Comparison of ENCODE assay signal across 33 cellular contexts in the genomic region with DNA sequence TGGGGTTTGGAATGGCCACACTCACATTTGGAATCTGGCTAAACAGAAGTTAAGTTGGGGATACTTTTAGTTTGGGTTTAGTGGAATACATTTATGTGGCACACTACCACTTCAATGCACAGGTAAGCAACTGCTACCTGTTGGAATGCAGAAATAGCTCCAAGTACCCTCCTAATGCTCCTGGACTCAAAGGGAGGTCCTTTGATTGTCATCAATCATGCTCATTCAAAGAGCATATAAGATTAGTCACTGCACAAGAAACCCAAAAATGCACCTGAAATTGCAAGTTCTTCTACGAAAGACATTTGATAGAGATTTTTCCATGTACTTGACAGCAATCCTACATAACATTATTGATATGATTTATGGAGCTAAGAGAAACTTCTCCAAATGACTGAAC.
"Had no signal": no experiment of that assay in that cellular context is flagged by ENCODE, and none has a peak within 500 bp of the region (broad histone marks: within the 10 kb centered on the region; RNA-seq: fewer than 3 reads in every experiment).

No MANE protein-coding gene starts in this region.

- H3K9me3 ChIP-seq: adrenal gland had no signal

- H3K36me3 ChIP-seq: adrenal gland, ascending aorta, brain microvascular endothelial cell, breast epithelium, cardiac muscle cell had no signal

- H3K27ac ChIP-seq: adrenal gland, ascending aorta, body of pancreas, brain microvascular endothelial cell, breast epithelium, cardiac muscle cell had no signal

- H3K27me3 ChIP-seq: adrenal gland, ascending aorta, body of pancreas, brain microvascular endothelial cell, breast epithelium, cardiac muscle cell had no signal

- H3K4me1 ChIP-seq: adrenal gland, ascending aorta, body of pancreas, breast epithelium had no signal

- H3K4me3 ChIP-seq: adrenal gland, ascending aorta, body of pancreas, breast epithelium, cardiac muscle cell had no signal

- FAIRE-seq: astrocyte, bronchial epithelial cell had no signal

- DNase-seq: activated effector memory CD4-positive, alpha-beta T cell treated with anti-CD3 and anti-CD28 coated beads, Interleukin-2, amount 50 U/mL, for 16 hours; activated effector memory CD4-positive, alpha-beta T cell treated with Interleukin-2 at 50 U/mL for 16 hours; activated gamma-delta T cell; activated gamma-delta T cell treated with Interleukin-2 at 50 U/mL for 16 hours; activated naive CD4-positive, alpha-beta T cell; activated naive CD4-positive, alpha-beta T cell treated with anti-CD3 and anti-CD28 coated beads for 36 hours; activated naive CD4-positive, alpha-beta T cell treated with anti-CD3 and anti-CD28 coated beads, Interleukin-2, amount 10 ng/mL, durations not matched to agents 7 days and 5 days; activated naive CD4-positive, alpha-beta T cell treated with anti-CD3 and anti-CD28 coated beads, Interleukin-2, amount 50 U/mL, for 16 hours; activated naive CD4-positive, alpha-beta T cell treated with Interleukin-2 at 50 U/mL for 16 hours; activated naive CD8-positive, alpha-beta T cell treated with anti-CD3 and anti-CD28 coated beads for 36 hours; activated naive CD8-positive, alpha-beta T cell treated with anti-CD3 and anti-CD28 coated beads, Interleukin-2, amount 10 ng/mL, durations not matched to agents 7 days and 5 days; activated naive CD8-positive, alpha-beta T cell treated with anti-CD3 and anti-CD28 coated beads, Interleukin-2, amount 50 U/mL, for 24 hours; activated T-cell treated with anti-CD3 and anti-CD28 coated beads, Interleukin-2, amount 50 U/mL, for 24 hours; activated T-cell treated with anti-CD3 and anti-CD28 coated beads, Interleukin-2, amount 50 U/mL, for 4 hours; activated T-cell treated with anti-CD3 and anti-CD28 coated beads, Interleukin-2, amount 50 U/mL, for 48 hours; activated T-cell treated with anti-CD3 and anti-CD28 coated beads, Interleukin-2, amount 50 U/mL, for 72 hours; adrenal gland; amniotic stem cell; amygdala; anterior cingulate cortex; aorta; body of pancreas; brain microvascular endothelial cell; caudate nucleus; central memory CD4-positive, alpha-beta T cell; cerebellar nuclear complex had no signal

- ATAC-seq: activated naive CD4-positive, alpha-beta T cell treated with anti-CD3 and anti-CD28 coated beads, Interleukin-2, amount 50 U/mL, for 72 hours; activated naive CD8-positive, alpha-beta T cell treated with anti-CD3 and anti-CD28 coated beads, Interleukin-2, amount 50 U/mL, for 24 hours; activated T-cell treated with anti-CD3 and anti-CD28 coated beads, Interleukin-2, amount 50 U/mL, for 4 hours; activated T-cell treated with anti-CD3 and anti-CD28 coated beads, Interleukin-2, amount 50 U/mL, for 72 hours; activated T-helper 17 cell treated with anti-CD3 and anti-CD28 coated beads, Interleukin-2, amount 50 U/mL, for 72 hours; body of pancreas had no signal
